ENCODE assay signal across 8 cellular contexts in the genomic region with DNA sequence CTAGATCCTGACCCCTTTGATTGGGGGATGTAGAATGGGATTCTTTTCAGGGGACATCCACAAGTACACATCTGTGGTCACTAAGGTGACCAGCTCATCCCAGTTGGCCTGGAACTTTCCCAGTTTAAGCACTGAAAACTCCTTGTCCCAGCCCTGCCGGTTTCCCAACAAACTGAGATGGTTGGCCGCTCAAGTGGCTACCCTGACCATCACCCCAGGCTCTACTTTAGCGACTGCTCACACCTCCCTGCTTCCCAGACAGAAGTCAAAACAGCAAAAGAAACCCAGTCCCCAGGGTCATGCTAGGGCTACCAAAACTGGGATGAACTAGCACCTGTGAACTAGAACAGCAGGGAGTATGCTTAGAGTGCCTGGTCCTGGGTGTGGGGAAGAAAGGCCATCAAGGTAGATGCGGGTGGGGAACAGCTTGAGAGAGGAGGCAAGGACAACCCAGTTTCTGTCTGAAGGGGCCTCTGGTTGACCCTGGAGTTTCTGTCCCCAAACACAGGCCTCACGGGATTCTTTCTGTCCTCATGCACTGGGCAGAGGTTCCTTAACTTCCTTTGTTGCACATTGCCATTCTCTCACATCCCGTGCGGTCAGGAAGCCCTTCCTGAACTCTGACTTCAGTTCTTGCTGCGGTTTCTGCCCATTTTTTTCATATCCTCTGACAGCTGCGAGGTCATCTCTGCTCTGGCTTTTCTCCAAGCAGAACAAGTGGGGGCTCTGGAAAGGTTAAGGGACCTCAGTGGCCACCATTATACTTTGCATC. TPM values are rescaled to one million over a fixed set of nuclear protein-coding genes. Genes with fewer than 3 reads are reported as not detected.
DNase-seq lines count a peak whose midpoint lies in the region; ATAC-seq and TF ChIP-seq lines count a peak whose summit lies in the region.

No MANE protein-coding gene starts in this region.

- CTCF ChIA-PET in CD8-positive, alpha-beta T cell (lab: Charles Lee): interaction anchor here (0.8 to 10.6 kb wide), 7 partner anchors 10 to 123 kb away, joined by 4 to 192 read pairs (median 7); partner anchors contain the start of genes ADCY4, KHNYN, RIPK3 and TINF2
- CTCF ChIA-PET in naive thymus-derived CD4-positive, alpha-beta T cell (lab: Charles Lee): interaction anchor here (0.8 to 5.3 kb wide), 7 partner anchors 7 to 106 kb away, joined by 3 to 34 read pairs (median 3); partner anchors contain the start of gene MDP1
- CTCF ChIA-PET in PC-3 (lab: Charles Lee): no interaction called here

- H3K9me2 ChIP-seq in PC-3 (replicated peaks; ENCODE audit: low read length): no peaks in the 10 kb centered on the region

- BruUV-seq in PC-3 (replicated peaks; lab: Mats Ljungman, UMichigan): no TSS peak

- TF ChIP-seq CTCF in CD8-positive, alpha-beta T cell (IDR thresholded peaks at IDR 0.05): no peak
- no peak for TF ChIP-seq CTCF in NB4 (IDR thresholded peaks at IDR 0.05; ENCODE audit: low read depth, low read length)
- TF ChIP-seq CTCF in cardiac fibroblast (IDR thresholded peaks at IDR 0.05; ENCODE audit: low read depth, low read length): no peak
- TF ChIP-seq CTCF in PC-3 (conservative IDR thresholded peaks at IDR 0.05; ENCODE audit: low read depth, low read length): no peak

- H3K36me3 ChIP-seq in CD8-positive, alpha-beta T cell (ENCODE audit: insufficient read depth, low read length): peaks cover under 1% of the 10 kb centered on the region
- H3K36me3 ChIP-seq in naive thymus-derived CD4-positive, alpha-beta T cell (ENCODE audit: control insufficient read depth in 2 of 3, insufficient read depth in 3 of 3, low read length in 3 of 3): no peaks in the 10 kb centered on the region
- H3K36me3 ChIP-seq in PC-3 (ENCODE audit: low read depth, low read length): peaks cover 12% of the 10 kb centered on the region; the same call in 1 of the 2 replicates

- no peaks in the 10 kb centered on the region for H3K9me3 Mint-ChIP-seq in CD8-positive, alpha-beta T cell
- H3K9me3 Mint-ChIP-seq in naive thymus-derived CD4-positive, alpha-beta T cell: no peaks in the 10 kb centered on the region

- H3K4me1 ChIP-seq in CD8-positive, alpha-beta T cell (ENCODE audit: insufficient read depth, low read length): peaks cover 59% of the 10 kb centered on the region
- H3K4me1 ChIP-seq in naive thymus-derived CD4-positive, alpha-beta T cell (ENCODE audit: control insufficient read depth in 2 of 2, insufficient read depth in 2 of 2, low read length in 2 of 2): peaks cover 58 to 63% of the 10 kb centered on the region in 2 donors
- H3K4me1 ChIP-seq in PC-3 (ENCODE audit: insufficient read depth, low read length): peaks cover 13% of the 10 kb centered on the region

- no peaks in the 10 kb centered on the region for H3K79me2 ChIP-seq in PC-3 (ENCODE audit: low read length)

- H3K4me1 Mint-ChIP-seq in CD8-positive, alpha-beta T cell (ENCODE audit: low read depth): peaks cover 69% of the 10 kb centered on the region
- H3K4me1 Mint-ChIP-seq in naive thymus-derived CD4-positive, alpha-beta T cell: peaks cover 63 to 79% (median 69%) of the 10 kb centered on the region in 7 donors

- no peaks in the 10 kb centered on the region for H3K27me3 Mint-ChIP-seq in CD8-positive, alpha-beta T cell (ENCODE audit: low read depth)
- no peaks in the 10 kb centered on the region for H3K27me3 Mint-ChIP-seq in naive thymus-derived CD4-positive, alpha-beta T cell

- H3K4me3 Mint-ChIP-seq in CD8-positive, alpha-beta T cell: peak overlapping the region; percentile 75
- peak overlapping the region; percentile 77 to 91 (median 85) for H3K4me3 Mint-ChIP-seq in naive thymus-derived CD4-positive, alpha-beta T cell

- H3K27me3 ChIP-seq in CD8-positive, alpha-beta T cell (ENCODE audit: insufficient read depth, low read length): no peaks in the 10 kb centered on the region
- no peaks in the 10 kb centered on the region for H3K27me3 ChIP-seq in naive thymus-derived CD4-positive, alpha-beta T cell (ENCODE audit: control insufficient read depth in 2 of 2, insufficient read depth in 2 of 2, low read length in 2 of 2)
- H3K27me3 ChIP-seq in PC-3 (ENCODE audit: low read length): no peaks in the 10 kb centered on the region

- no peaks in the 10 kb centered on the region for H4K20me1 ChIP-seq in PC-3 (ENCODE audit: low read length)

- no peak overlapping the region for H3K27ac ChIP-seq in CD8-positive, alpha-beta T cell (ENCODE audit: low read depth, low read length)
- peak overlapping the region; percentile 76 for H3K27ac ChIP-seq in naive thymus-derived CD4-positive, alpha-beta T cell (ENCODE audit: low read depth, low read length)
- H3K27ac ChIP-seq in PC-3 (ENCODE audit: low read length): no peak overlapping the region

- no peak overlapping the region for H3K9ac ChIP-seq in PC-3 (ENCODE audit: low read length)

- H3F3A ChIP-seq in PC-3 (ENCODE audit: low read length, unreplicated experiment): no peaks in the 10 kb centered on the region

- POLR2A ChIA-PET in CD8-positive, alpha-beta T cell (lab: Charles Lee): interaction anchor here (0.8 to 3.2 kb wide), 9 partner anchors 12 to 199 kb away, joined by 3 to 35 read pairs (median 4); partner anchors contain the start of genes DHRS1, NOP9, RABGGTA and TINF2
- POLR2A ChIA-PET in naive thymus-derived CD4-positive, alpha-beta T cell (lab: Charles Lee): interaction anchor here (0.8 to 8.8 kb wide), 8 partner anchors 13 to 118 kb away, joined by 3 to 79 read pairs (median 23); partner anchors contain the start of genes ADCY4, CBLN3, CHMP4A and DHRS1
- POLR2A ChIA-PET in PC-3 (lab: Charles Lee; ENCODE audit: unreplicated experiment): no interaction called here

- H3K4me2 ChIP-seq in PC-3 (ENCODE audit: low read length): no peak overlapping the region

- H3K36me3 Mint-ChIP-seq in CD8-positive, alpha-beta T cell: peaks cover 5% of the 10 kb centered on the region
- peaks cover 0 to 36% (median 3%) of the 10 kb centered on the region in 5 donors for H3K36me3 Mint-ChIP-seq in naive thymus-derived CD4-positive, alpha-beta T cell

- H3K4me3 ChIP-seq in CD8-positive, alpha-beta T cell (ENCODE audit: low read depth, low read length): no peak overlapping the region
- H3K4me3 ChIP-seq in NB4 (ENCODE audit: low read depth, low read length) (no peak overlapping the region), cardiac fibroblast (replicated peaks in 1 of 2; ENCODE audit: low read depth in 2 of 2, low read length in 2 of 2) (no peak overlapping the region), PC-3 (ENCODE audit: low read length) (no peak overlapping the region)
- peak overlapping the region; percentile 43 for H3K4me3 ChIP-seq in naive thymus-derived CD4-positive, alpha-beta T cell (ENCODE audit: low read length)

- TF ChIP-seq POLR2A in NB4 (IDR thresholded peaks at IDR 0.05; ENCODE audit: extremely low read depth, insufficient read length): no peak

- H2AFZ ChIP-seq in PC-3 (ENCODE audit: low read length): no peak overlapping the region

- ATAC-seq in CD8-positive, alpha-beta T cell: no peak
- peak; percentile 16 for ATAC-seq in naive thymus-derived CD4-positive, alpha-beta T cell
- ATAC-seq in PC-3 (no peak), GM21423 (IDR thresholded peaks at IDR 0.05; ENCODE audit: unreplicated experiment) (no peak), HG02610 (IDR thresholded peaks at IDR 0.05; ENCODE audit: unreplicated experiment) (no peak), GM21737 (IDR thresholded peaks at IDR 0.05; ENCODE audit: unreplicated experiment) (no peak)

- H3K27ac Mint-ChIP-seq in CD8-positive, alpha-beta T cell: peak overlapping the region; percentile 90
- H3K27ac Mint-ChIP-seq in naive thymus-derived CD4-positive, alpha-beta T cell: peak overlapping the region; percentile 81 to 96 (median 88)

- intact Hi-C loops in CD8-positive, alpha-beta T cell (cut with DNase I, micrococcal nuclease): loop anchor here in 1 of 2 experiments (5.0 kb wide), 1 partner anchor 41 kb away; the partner anchor contains the start of gene RABGGTA
- intact Hi-C loops in naive thymus-derived CD4-positive, alpha-beta T cell (cut with micrococcal nuclease): loop anchor here in 1 of 2 donors (1.0 to 5.0 kb wide), 4 partner anchors 20 to 360 kb away; partner anchors contain the start of genes DHRS4 and RABGGTA
- intact Hi-C loops in PC-3 (cut with micrococcal nuclease): no loop called here

- DNase-seq in CD8-positive, alpha-beta T cell: peak in 2 of 7 experiments; percentile 41 to 49
- DNase-seq in NB4 (ENCODE audit: low read depth) (peak; percentile 74), cardiac fibroblast (ENCODE audit: low read depth in 2 of 2) (peak; percentile 35 to 64), PC-3 (no peak)
- DNase-seq in naive thymus-derived CD4-positive, alpha-beta T cell: peak in 3 of 9 donors; percentile 37 to 49 (median 44)

- H3K9me3 ChIP-seq in CD8-positive, alpha-beta T cell (ENCODE audit: low read length): no peaks in the 10 kb centered on the region
- no peaks in the 10 kb centered on the region for H3K9me3 ChIP-seq in naive thymus-derived CD4-positive, alpha-beta T cell (ENCODE audit: control insufficient read depth in 2 of 3, low read length in 3 of 3)
- H3K9me3 ChIP-seq in PC-3 (ENCODE audit: low read length): no peaks in the 10 kb centered on the region

RNA-seq across cellular contexts. Expression of gene LTB4R, which starts 1.6 kb away (rescaled TPM):
- 10 to 100 TPM; 15.4 to 16.7 TPM for total RNA-seq in CD8-positive, alpha-beta T cell
- 10 to 100 TPM; 14.1 to 28.8 (median 26.3) TPM for total RNA-seq in naive thymus-derived CD4-positive, alpha-beta T cell
- 1 to 10 TPM; 9.1 to 9.4 TPM for polyA plus RNA-seq in naive thymus-derived CD4-positive, alpha-beta T cell
- 11.6 and 13.1 TPM in 2 replicates for total RNA-seq in PC-3 (2014; rRNA removed)

RNA-seq across cellular contexts. Expression of gene LTB4R2, which starts 3.0 kb away (rescaled TPM):
- 10 to 100 TPM; 18.9 to 21.5 TPM for total RNA-seq in CD8-positive, alpha-beta T cell
- 10 to 100 TPM; 13.9 to 26.8 (median 17.5) TPM for total RNA-seq in naive thymus-derived CD4-positive, alpha-beta T cell
- 1 to 10 TPM; 2.1 to 2.7 TPM for polyA plus RNA-seq in naive thymus-derived CD4-positive, alpha-beta T cell
- 9.3 and 19.3 TPM in 2 replicates for total RNA-seq in PC-3 (2014; rRNA removed)

RNA-seq across cellular contexts. Expression of gene CIDEB, which starts 5.1 kb away (rescaled TPM):
- total RNA-seq in CD8-positive, alpha-beta T cell: 10 to 100 TPM; 11.8 to 13.4 TPM
- total RNA-seq in naive thymus-derived CD4-positive, alpha-beta T cell: 10 to 100 TPM; 16.4 to 31.5 (median 22.7) TPM
- 10 to 100 TPM; 18.7 to 19.3 TPM for polyA plus RNA-seq in naive thymus-derived CD4-positive, alpha-beta T cell
- total RNA-seq in PC-3 (2014; rRNA removed): not detected in 2 replicates

RNA-seq across cellular contexts. Expression of gene NOP9, which starts 13.3 kb away (rescaled TPM):
- 10 to 100 TPM; 35.6 to 35.8 TPM for total RNA-seq in CD8-positive, alpha-beta T cell
- 10 to 100 TPM; 22.7 to 39.5 (median 29.8) TPM for total RNA-seq in naive thymus-derived CD4-positive, alpha-beta T cell
- polyA plus RNA-seq in naive thymus-derived CD4-positive, alpha-beta T cell: 1 to 10 TPM; 1.7 to 1.8 TPM
- 30.4 and 35.5 TPM in 2 replicates for total RNA-seq in PC-3 (2014; rRNA removed)

RNA-seq across cellular contexts. Expression of gene DHRS1, which starts 13.3 kb away (rescaled TPM):
- 10 to 100 TPM; 24.3 to 28.5 TPM for total RNA-seq in CD8-positive, alpha-beta T cell
- 10 to 100 TPM; 25.2 to 37.0 (median 33.3) TPM for total RNA-seq in naive thymus-derived CD4-positive, alpha-beta T cell
- polyA plus RNA-seq in naive thymus-derived CD4-positive, alpha-beta T cell: 10 to 100 TPM; 21.3 to 38.4 TPM
- 15.8 and 15.9 TPM in 2 replicates for total RNA-seq in PC-3 (2014; rRNA removed)

Comparison
In these comparisons a context has a peak if more than half of its experiments do, and no peak if none do; other contexts are left out.
1. RNA of gene CIDEB, which starts 5.1 kb away (total RNA-seq): 16.4 to 31.5 TPM in naive thymus-derived CD4-positive, alpha-beta T cell and 11.8 to 13.4 TPM in CD8-positive, alpha-beta T cell; not detected in PC-3; every median in the first group is over 10 times any median in the second.